1 cellular context compared by ENCODE assay signal in genomic region chr9:136098844-136099243, GRCh38.
TF ChIP-seq lines count a peak whose summit lies in the region.

No MANE protein-coding gene starts in this region.

TF ChIP-seq in HepG2, 621 proteins besides CTCF, POLR2A, EP300 and RAD21 (continued from another document):
- TF ChIP-seq TFAP4 (IDR thresholded peaks at IDR 0.05; ENCODE audit: borderline replicate concordance, low read depth) (no peak), ZNF7 (CRISPR knock-in tag; IDR thresholded peaks at IDR 0.05) (no peak), SALL1 (CRISPR knock-in tag; IDR thresholded peaks at IDR 0.05) (peak; percentile 8; the same call in 1 of the 2 replicates), ZNF101 (CRISPR knock-in tag; IDR thresholded peaks at IDR 0.05; ENCODE audit: borderline replicate concordance, low read depth) (no peak), HNRNPLL (IDR thresholded peaks at IDR 0.05; ENCODE audit: low read depth, low read length, poor library complexity, severe bottlenecking) (peak; percentile 31), NR1H2 (CRISPR knock-in tag; IDR thresholded peaks at IDR 0.05; ENCODE audit: borderline replicate concordance, low read depth) (no peak), FOXA1 (IDR thresholded peaks at IDR 0.05) (no peak), FOXA1 (CRISPR knock-in tag; IDR thresholded peaks at IDR 0.05) (0 out of 2 replicates have a peak, but pooled peaks have one; percentile 7), ZNF343 (CRISPR knock-in tag; IDR thresholded peaks at IDR 0.05) (no peak), ZNF552 (CRISPR knock-in tag; IDR thresholded peaks at IDR 0.05; ENCODE audit: borderline replicate concordance) (0 out of 2 replicates have a peak, but pooled peaks have one; percentile 35), ZNF792 (CRISPR knock-in tag; IDR thresholded peaks at IDR 0.05) (no peak), TBX2 (CRISPR knock-in tag; IDR thresholded peaks at IDR 0.05; ENCODE audit: borderline replicate concordance) (no peak), RBAK (CRISPR knock-in tag; IDR thresholded peaks at IDR 0.05) (no peak), E2F1 (CRISPR knock-in tag; IDR thresholded peaks at IDR 0.05) (no peak), GATA4 (IDR thresholded peaks at IDR 0.05; ENCODE audit: borderline replicate concordance, low read depth) (no peak), AGO1 (IDR thresholded peaks at IDR 0.05; ENCODE audit: low read depth, low read length, poor library complexity, severe bottlenecking) (peak; percentile 45), ZNF12 (CRISPR knock-in tag; IDR thresholded peaks at IDR 0.05) (no peak), ZNF446 (CRISPR knock-in tag; IDR thresholded peaks at IDR 0.05) (no peak), NR2F1 (CRISPR knock-in tag; IDR thresholded peaks at IDR 0.05) (no peak), TOPORS (CRISPR knock-in tag; IDR thresholded peaks at IDR 0.05) (no peak), GPBP1L1 (CRISPR knock-in tag; IDR thresholded peaks at IDR 0.05) (no peak), EZH2 (conservative IDR thresholded peaks at IDR 0.05; ENCODE audit: low read depth, low read length) (0 out of 2 replicates have a peak, but pooled peaks have one; percentile 66), ZKSCAN1 (IDR thresholded peaks at IDR 0.05; ENCODE audit: low read length) (no peak), STAT5B (CRISPR knock-in tag; IDR thresholded peaks at IDR 0.05) (no peak), IKZF4 (CRISPR knock-in tag; IDR thresholded peaks at IDR 0.05; ENCODE audit: borderline replicate concordance, low read depth, not compliant biosample characterization) (no peak), ZNF143 (CRISPR knock-in tag; IDR thresholded peaks at IDR 0.05) (no peak), CCAR2 (optimal IDR thresholded peaks at IDR 0.05; ENCODE audit: low read depth, low read length) (no peak), ZBTB46 (CRISPR knock-in tag; IDR thresholded peaks at IDR 0.05; ENCODE audit: borderline replicate concordance) (no peak), ZNF512 (CRISPR knock-in tag; IDR thresholded peaks at IDR 0.05) (no peak), ATF6 (CRISPR knock-in tag; conservative IDR thresholded peaks at IDR 0.05) (no peak)
- TF ChIP-seq, protein P1, sequence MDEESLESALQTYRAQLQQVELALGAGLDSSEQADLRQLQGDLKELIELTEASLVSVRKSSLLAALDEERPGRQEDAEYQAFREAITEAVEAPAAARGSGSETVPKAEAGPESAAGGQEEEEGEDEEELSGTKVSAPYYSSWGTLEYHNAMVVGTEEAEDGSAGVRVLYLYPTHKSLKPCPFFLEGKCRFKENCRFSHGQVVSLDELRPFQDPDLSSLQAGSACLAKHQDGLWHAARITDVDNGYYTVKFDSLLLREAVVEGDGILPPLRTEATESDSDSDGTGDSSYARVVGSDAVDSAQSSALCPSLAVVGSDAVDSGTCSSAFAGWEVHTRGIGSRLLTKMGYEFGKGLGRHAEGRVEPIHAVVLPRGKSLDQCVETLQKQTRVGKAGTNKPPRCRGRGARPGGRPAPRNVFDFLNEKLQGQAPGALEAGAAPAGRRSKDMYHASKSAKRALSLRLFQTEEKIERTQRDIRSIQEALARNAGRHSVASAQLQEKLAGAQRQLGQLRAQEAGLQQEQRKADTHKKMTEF (CRISPR knock-in tag; IDR thresholded peaks at IDR 0.05): no peak
- TF ChIP-seq, protein P2, sequence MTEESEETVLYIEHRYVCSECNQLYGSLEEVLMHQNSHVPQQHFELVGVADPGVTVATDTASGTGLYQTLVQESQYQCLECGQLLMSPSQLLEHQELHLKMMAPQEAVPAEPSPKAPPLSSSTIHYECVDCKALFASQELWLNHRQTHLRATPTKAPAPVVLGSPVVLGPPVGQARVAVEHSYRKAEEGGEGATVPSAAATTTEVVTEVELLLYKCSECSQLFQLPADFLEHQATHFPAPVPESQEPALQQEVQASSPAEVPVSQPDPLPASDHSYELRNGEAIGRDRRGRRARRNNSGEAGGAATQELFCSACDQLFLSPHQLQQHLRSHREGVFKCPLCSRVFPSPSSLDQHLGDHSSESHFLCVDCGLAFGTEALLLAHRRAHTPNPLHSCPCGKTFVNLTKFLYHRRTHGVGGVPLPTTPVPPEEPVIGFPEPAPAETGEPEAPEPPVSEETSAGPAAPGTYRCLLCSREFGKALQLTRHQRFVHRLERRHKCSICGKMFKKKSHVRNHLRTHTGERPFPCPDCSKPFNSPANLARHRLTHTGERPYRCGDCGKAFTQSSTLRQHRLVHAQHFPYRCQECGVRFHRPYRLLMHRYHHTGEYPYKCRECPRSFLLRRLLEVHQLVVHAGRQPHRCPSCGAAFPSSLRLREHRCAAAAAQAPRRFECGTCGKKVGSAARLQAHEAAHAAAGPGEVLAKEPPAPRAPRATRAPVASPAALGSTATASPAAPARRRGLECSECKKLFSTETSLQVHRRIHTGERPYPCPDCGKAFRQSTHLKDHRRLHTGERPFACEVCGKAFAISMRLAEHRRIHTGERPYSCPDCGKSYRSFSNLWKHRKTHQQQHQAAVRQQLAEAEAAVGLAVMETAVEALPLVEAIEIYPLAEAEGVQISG (CRISPR knock-in tag; IDR thresholded peaks at IDR 0.05): peak; percentile 70
- TF ChIP-seq, protein P3, sequence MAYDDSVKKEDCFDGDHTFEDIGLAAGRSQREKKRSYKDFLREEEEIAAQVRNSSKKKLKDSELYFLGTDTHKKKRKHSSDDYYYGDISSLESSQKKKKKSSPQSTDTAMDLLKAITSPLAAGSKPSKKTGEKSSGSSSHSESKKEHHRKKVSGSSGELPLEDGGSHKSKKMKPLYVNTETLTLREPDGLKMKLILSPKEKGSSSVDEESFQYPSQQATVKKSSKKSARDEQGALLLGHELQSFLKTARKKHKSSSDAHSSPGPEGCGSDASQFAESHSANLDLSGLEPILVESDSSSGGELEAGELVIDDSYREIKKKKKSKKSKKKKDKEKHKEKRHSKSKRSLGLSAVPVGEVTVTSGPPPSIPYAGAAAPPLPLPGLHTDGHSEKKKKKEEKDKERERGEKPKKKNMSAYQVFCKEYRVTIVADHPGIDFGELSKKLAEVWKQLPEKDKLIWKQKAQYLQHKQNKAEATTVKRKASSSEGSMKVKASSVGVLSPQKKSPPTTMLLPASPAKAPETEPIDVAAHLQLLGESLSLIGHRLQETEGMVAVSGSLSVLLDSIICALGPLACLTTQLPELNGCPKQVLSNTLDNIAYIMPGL (CRISPR knock-in tag; IDR thresholded peaks at IDR 0.05; ENCODE audit: borderline replicate concordance in 1 of 2, low read depth in 1 of 2): no peak
TF ChIP-seq in HepG2: peak in this region for 13.
